Comparison of ENCODE assay signal across 1 cellular context in the genomic region with DNA sequence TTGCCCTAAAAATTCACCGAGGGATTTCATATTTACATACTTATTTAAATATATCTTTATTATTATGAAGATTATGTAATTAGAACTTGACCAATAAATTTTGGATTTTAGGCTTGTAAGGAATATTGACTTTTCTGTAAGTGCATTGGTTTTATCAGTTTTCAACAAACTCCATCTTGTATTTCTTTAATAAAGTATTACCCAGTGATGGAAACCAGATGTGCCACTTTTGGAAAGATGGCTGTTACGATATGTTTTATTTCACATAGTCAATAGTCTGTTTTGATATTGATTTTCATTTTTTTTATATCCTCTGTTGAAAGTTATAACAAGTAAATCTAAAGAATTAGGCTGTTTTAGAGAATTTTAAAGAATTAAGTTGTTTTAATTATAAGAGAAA.
TF ChIP-seq lines count a peak whose summit lies in the region.

No MANE protein-coding gene starts in this region.

TF ChIP-seq in IMR-90, 13 proteins besides CTCF, POLR2A, EP300 and RAD21 (continued from another document):
- TF ChIP-seq, protein P1, sequence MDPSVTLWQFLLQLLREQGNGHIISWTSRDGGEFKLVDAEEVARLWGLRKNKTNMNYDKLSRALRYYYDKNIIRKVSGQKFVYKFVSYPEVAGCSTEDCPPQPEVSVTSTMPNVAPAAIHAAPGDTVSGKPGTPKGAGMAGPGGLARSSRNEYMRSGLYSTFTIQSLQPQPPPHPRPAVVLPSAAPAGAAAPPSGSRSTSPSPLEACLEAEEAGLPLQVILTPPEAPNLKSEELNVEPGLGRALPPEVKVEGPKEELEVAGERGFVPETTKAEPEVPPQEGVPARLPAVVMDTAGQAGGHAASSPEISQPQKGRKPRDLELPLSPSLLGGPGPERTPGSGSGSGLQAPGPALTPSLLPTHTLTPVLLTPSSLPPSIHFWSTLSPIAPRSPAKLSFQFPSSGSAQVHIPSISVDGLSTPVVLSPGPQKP (IDR thresholded peaks at IDR 0.05; ENCODE audit: borderline replicate concordance, low read depth, low read length) = no peak
- no peak for TF ChIP-seq RFX5 (IDR thresholded peaks at IDR 0.05; ENCODE audit: low read depth, low read length)
TF ChIP-seq in IMR-90: peak in this region for 0.
